Comparison of ENCODE assay signal across 24 cellular contexts in genomic region chr10:119073584-119073983, GRCh38. TPM values are rescaled to one million over a fixed set of nuclear protein-coding genes. Genes with fewer than 3 reads are reported as not detected.
DNase-seq lines count a peak whose midpoint lies in the region; ATAC-seq and TF ChIP-seq lines count a peak whose summit lies in the region.
"Had no signal": no experiment of that assay in that cellular context is flagged by ENCODE, and none has a peak within 500 bp of the region (broad histone marks: within the 10 kb centered on the region; RNA-seq: fewer than 3 reads in every experiment).

No MANE protein-coding gene starts in this region.

- 95 to 96% methylated on average over 5 to 6 of the region's 6 CpGs for WGBS in endodermal cell (ENCODE audit: insufficient coverage in 1 of 2, insufficient read length in 1 of 2), 2 experiments
- WGBS in psoas muscle, 3 donors = 38 to 68% (median 50%) methylated on average over 6 of the region's 6 CpGs

- no peak for DNase-seq in activated CD8-positive, alpha-beta memory T cell treated with anti-CD3 and anti-CD28 coated beads, Interleukin-2, amount 10 ng/mL, durations not matched to agents 7 days and 5 days
- no peak for DNase-seq in activated CD8-positive, alpha-beta memory T cell treated with anti-CD3 and anti-CD28 coated beads for 24 hours
- DNase-seq in T-helper 17 cell (no peak), endodermal cell (no peak), psoas muscle (no peak), osteoblast (ENCODE audit: insufficient read length, low spot score, missing footprints) (no peak)
- no peak for DNase-seq in stimulated activated CD4-positive, alpha-beta T cell treated with anti-CD3 and anti-CD28 coated beads, Interleukin-2, amount 100 ng/mL, for 48 hours
- DNase-seq: 8988T; activated CD4-positive, alpha-beta T cell treated with anti-CD3 and anti-CD28 coated beads, Interleukin-2, amount 50 U/mL, for 4 hours; activated effector memory CD4-positive, alpha-beta T cell treated with Interleukin-2 at 50 U/mL for 16 hours; caudate nucleus; effector CD8-positive, alpha-beta T cell; H7; heart left ventricle; NCI-H1417 treated with DMSO at 0.1 percent for 48 hours; NCI-H2171; NCI-H526; ovary; right lobe of liver; Right ventricle myocardium superior; stimulated activated naive CD4-positive, alpha-beta T cell; T-helper 1 cell had no signal

- H3K4me2 ChIP-seq in osteoblast (ENCODE audit: insufficient read depth, low read length) = no peak overlapping the region

- H3K4me1 ChIP-seq in endodermal cell (ENCODE audit: control insufficient read depth, insufficient read depth, low read length) = no peaks in the 10 kb centered on the region
- H3K4me1 ChIP-seq in psoas muscle = peaks cover 31% of the 10 kb centered on the region
- H3K4me1 ChIP-seq in osteoblast (ENCODE audit: insufficient read depth, low read length) = peaks cover 8% of the 10 kb centered on the region

- H3K4me1 Mint-ChIP-seq in activated CD8-positive, alpha-beta memory T cell treated with anti-CD3 and anti-CD28 coated beads, Interleukin-2, amount 10 ng/mL, durations not matched to agents 7 days and 5 days = peaks cover 66% of the 10 kb centered on the region
- H3K4me1 Mint-ChIP-seq in T-helper 17 cell (peaks cover 31% of the 10 kb centered on the region), endodermal cell (peaks cover 4% of the 10 kb centered on the region)

- no peaks in the 10 kb centered on the region for H3K27me3 Mint-ChIP-seq in activated CD8-positive, alpha-beta memory T cell treated with anti-CD3 and anti-CD28 coated beads, Interleukin-2, amount 10 ng/mL, durations not matched to agents 7 days and 5 days
- H3K27me3 Mint-ChIP-seq in T-helper 17 cell = no peaks in the 10 kb centered on the region
- H3K27me3 Mint-ChIP-seq in endodermal cell (ENCODE audit: insufficient read depth) = no peaks in the 10 kb centered on the region
- H3K27me3 Mint-ChIP-seq: type B pancreatic cell had no signal

- intact Hi-C loops in psoas muscle (cut with DNase I) = no loop called here

- ATAC-seq in activated CD8-positive, alpha-beta memory T cell treated with anti-CD3 and anti-CD28 coated beads, Interleukin-2, amount 10 ng/mL, durations not matched to agents 7 days and 5 days = no peak
- ATAC-seq in T-helper 17 cell (no peak), psoas muscle (peak in 2 of 4 donors; percentile 48 to 66), GM18867 (IDR thresholded peaks at IDR 0.05; ENCODE audit: unreplicated experiment) (no peak)
- ATAC-seq: heart left ventricle had no signal

- H2AFZ ChIP-seq in osteoblast (ENCODE audit: low read length) = no peak overlapping the region

- peak overlapping the region; percentile 43 for H3K27ac Mint-ChIP-seq in activated CD8-positive, alpha-beta memory T cell treated with anti-CD3 and anti-CD28 coated beads, Interleukin-2, amount 10 ng/mL, durations not matched to agents 7 days and 5 days
- H3K27ac Mint-ChIP-seq in T-helper 17 cell = peak overlapping the region; percentile 87
- H3K27ac Mint-ChIP-seq in endodermal cell = peak overlapping the region; percentile 60

- H3K9me3 ChIP-seq in T-helper 17 cell (ENCODE audit: control insufficient read depth, low read length, poor library complexity, severe bottlenecking) = no peaks in the 10 kb centered on the region
- no peaks in the 10 kb centered on the region for H3K9me3 ChIP-seq in endodermal cell (ENCODE audit: control insufficient read depth, low read length)
- no peaks in the 10 kb centered on the region for H3K9me3 ChIP-seq in psoas muscle
- H3K9me3 ChIP-seq in osteoblast (ENCODE audit: low read depth, low read length) = no peaks in the 10 kb centered on the region
- H3K9me3 ChIP-seq: heart left ventricle, ovary, right lobe of liver had no signal

- peaks cover 87% of the 10 kb centered on the region for H3K36me3 ChIP-seq in endodermal cell (ENCODE audit: control insufficient read depth, insufficient read depth, low read length)
- peaks cover 5 to 58% of the 10 kb centered on the region in 2 donors for H3K36me3 ChIP-seq in psoas muscle (ENCODE audit: insufficient read depth in 1 of 2, low read depth in 1 of 2)
- peaks cover 46% of the 10 kb centered on the region for H3K36me3 ChIP-seq in osteoblast (ENCODE audit: insufficient read depth, low read length)
- H3K36me3 ChIP-seq: ovary had no signal

- no peaks in the 10 kb centered on the region for H3K9me3 Mint-ChIP-seq in activated CD8-positive, alpha-beta memory T cell treated with anti-CD3 and anti-CD28 coated beads, Interleukin-2, amount 10 ng/mL, durations not matched to agents 7 days and 5 days (ENCODE audit: low read depth)
- H3K9me3 Mint-ChIP-seq in endodermal cell = no peaks in the 10 kb centered on the region
- H3K9me3 Mint-ChIP-seq: type B pancreatic cell had no signal

- H3K4me3 ChIP-seq in endodermal cell (ENCODE audit: low read length) (no peak overlapping the region), psoas muscle (peak overlapping the region; percentile 27), osteoblast (ENCODE audit: insufficient read depth, low read length) (no peak overlapping the region)
- H3K4me3 ChIP-seq: heart left ventricle, ovary, right lobe of liver had no signal

- H3K79me2 ChIP-seq in osteoblast (ENCODE audit: insufficient read depth, low read length) = peaks cover 97% of the 10 kb centered on the region

- CTCF ChIA-PET in activated CD8-positive, alpha-beta memory T cell treated with anti-CD3 and anti-CD28 coated beads, Interleukin-2, amount 10 ng/mL, durations not matched to agents 7 days and 5 days (lab: Charles Lee) = interaction anchor here (0.9 to 1.0 kb wide), 2 partner anchors 30 to 39 kb away, joined by 3 to 4 read pairs; partner anchors contain the start of gene DENND10

- no peak overlapping the region for H3K4me3 Mint-ChIP-seq in activated CD8-positive, alpha-beta memory T cell treated with anti-CD3 and anti-CD28 coated beads, Interleukin-2, amount 10 ng/mL, durations not matched to agents 7 days and 5 days
- H3K4me3 Mint-ChIP-seq in T-helper 17 cell (no peak overlapping the region), endodermal cell (no peak overlapping the region)
- H3K4me3 Mint-ChIP-seq: type B pancreatic cell had no signal

- TF ChIP-seq CTCF in endodermal cell (conservative IDR thresholded peaks at IDR 0.05) = no peak
- no peak for TF ChIP-seq CTCF in psoas muscle (IDR thresholded peaks at IDR 0.05)
- no peak for TF ChIP-seq CTCF in osteoblast (IDR thresholded peaks at IDR 0.05; ENCODE audit: extremely low read depth, low read depth, low read length)

- no peak overlapping the region for H3K9ac ChIP-seq in endodermal cell (ENCODE audit: extremely low read depth, low read length, poor library complexity, severe bottlenecking)

- H3K27ac ChIP-seq in endodermal cell (ENCODE audit: low read depth, low read length) (no peak overlapping the region), psoas muscle (peak overlapping the region; percentile 46), osteoblast (ENCODE audit: low read depth, low read length) (no peak overlapping the region)
- H3K27ac ChIP-seq: heart left ventricle, ovary, right lobe of liver had no signal

- H3K27me3 ChIP-seq in endodermal cell (ENCODE audit: control insufficient read depth, insufficient read depth, low read length, poor library complexity, severe bottlenecking) (no peaks in the 10 kb centered on the region), psoas muscle (ENCODE audit: insufficient read depth in 3 of 3, low read length in 2 of 3) (no peaks in the 10 kb centered on the region), osteoblast (ENCODE audit: insufficient read depth, low read length) (no peaks in the 10 kb centered on the region)
- H3K27me3 ChIP-seq: heart left ventricle, ovary, right lobe of liver had no signal

- peaks cover 56% of the 10 kb centered on the region for H3K36me3 Mint-ChIP-seq in activated CD8-positive, alpha-beta memory T cell treated with anti-CD3 and anti-CD28 coated beads, Interleukin-2, amount 10 ng/mL, durations not matched to agents 7 days and 5 days
- H3K36me3 Mint-ChIP-seq in T-helper 17 cell (ENCODE audit: low read depth) (no peaks in the 10 kb centered on the region), endodermal cell (ENCODE audit: low read depth) (peaks cover 64% of the 10 kb centered on the region)

- peaks cover 63% of the 10 kb centered on the region for H4K20me1 ChIP-seq in osteoblast (ENCODE audit: insufficient read depth, low read length)

RNA-seq across cellular contexts. Expression of gene EIF3A, which starts 7.0 kb away (rescaled TPM):
- total RNA-seq in activated CD8-positive, alpha-beta memory T cell treated with anti-CD3 and anti-CD28 coated beads, Interleukin-2, amount 10 ng/mL, durations not matched to agents 7 days and 5 days = 100 to 1,000 TPM; 131 to 162 TPM
- total RNA-seq in T-helper 17 cell = 100 to 1,000 TPM; 149 to 169 TPM
- 100 to 1,000 TPM; 134 to 144 TPM for total RNA-seq in endodermal cell
- polyA plus RNA-seq in endodermal cell (2013, experiment 1 of 2) = 129 TPM
- polyA plus RNA-seq in endodermal cell (2013, experiment 2 of 2) = 120 TPM
- total RNA-seq in psoas muscle = 100 to 1,000 TPM; 148 to 226 (median 190) TPM
- 100 to 1,000 TPM in 2 of 3 donors, 10 to 100 TPM in 1; 71.3 to 120 (median 108) TPM for polyA plus RNA-seq in psoas muscle
- total RNA-seq in osteoblast = 135 and 151 TPM in 2 replicates

RNA-seq across cellular contexts. Expression of gene DENND10, which starts 30.3 kb away (rescaled TPM):
- 10 to 100 TPM; 41.2 to 47.4 TPM for total RNA-seq in activated CD8-positive, alpha-beta memory T cell treated with anti-CD3 and anti-CD28 coated beads, Interleukin-2, amount 10 ng/mL, durations not matched to agents 7 days and 5 days
- total RNA-seq in T-helper 17 cell = 10 to 100 TPM; 37.4 to 52.1 TPM
- 10 to 100 TPM; 76.1 to 91.2 TPM for total RNA-seq in endodermal cell
- 65.7 TPM for polyA plus RNA-seq in endodermal cell (2013, experiment 1 of 2)
- polyA plus RNA-seq in endodermal cell (2013, experiment 2 of 2) = 62.3 TPM
- total RNA-seq in psoas muscle = 10 to 100 TPM; 13.9 to 22.1 (median 20.1) TPM
- 10 to 100 TPM in 2 of 3 donors, 1 to 10 TPM in 1; 6.6 to 27.9 (median 12.9) TPM for polyA plus RNA-seq in psoas muscle
- total RNA-seq in osteoblast = 102 and 111 TPM in 2 replicates

RNA-seq across cellular contexts. Expression of gene NANOS1, which starts 44.1 kb away (rescaled TPM):
- under 1 TPM; 0.23 to 0.28 TPM for total RNA-seq in activated CD8-positive, alpha-beta memory T cell treated with anti-CD3 and anti-CD28 coated beads, Interleukin-2, amount 10 ng/mL, durations not matched to agents 7 days and 5 days
- total RNA-seq in T-helper 17 cell (under 1 TPM; 0.15 to 0.34 TPM), endodermal cell (1 to 10 TPM in 1 of 2 donors, under 1 TPM in 1; 0.71 to 1.7 TPM), psoas muscle (10 to 100 TPM in 3 of 4 donors, 1 to 10 TPM in 1; 9.7 to 59.4 (median 17.1) TPM), osteoblast (1.1 and 1.2 TPM in 2 replicates)
- 3.6 TPM for polyA plus RNA-seq in endodermal cell (2013, experiment 1 of 2)
- polyA plus RNA-seq in endodermal cell (2013, experiment 2 of 2) = 3.5 TPM
- polyA plus RNA-seq in psoas muscle = 10 to 100 TPM in 2 of 3 donors, 1 to 10 TPM in 1; 1.4 to 32.8 (median 30.7) TPM
